Comparison of ENCODE assay signal across 25 cellular contexts in genomic region chr22:39362271-39362670, GRCh38. TPM values are rescaled to one million over a fixed set of nuclear protein-coding genes. Genes with fewer than 3 reads are reported as not detected.
DNase-seq lines count a peak whose midpoint lies in the region; ATAC-seq and TF ChIP-seq lines count a peak whose summit lies in the region.
"Had no signal": no experiment of that assay in that cellular context is flagged by ENCODE, and none has a peak within 500 bp of the region (broad histone marks: within the 10 kb centered on the region; RNA-seq: fewer than 3 reads in every experiment).

No MANE protein-coding gene starts in this region.

- H3K9me3 ChIP-seq in esophagus squamous epithelium (no peaks in the 10 kb centered on the region), mucosa of descending colon (no peaks in the 10 kb centered on the region)
- no peaks in the 10 kb centered on the region for H3K9me3 ChIP-seq in CD4-positive, alpha-beta T cell (ENCODE audit: control insufficient read depth, low read length)
- H3K9me3 ChIP-seq: esophagus muscularis mucosa, psoas muscle, transverse colon had no signal

- H3K4me1 ChIP-seq in esophagus squamous epithelium (peaks cover 38 to 81% (median 48%) of the 10 kb centered on the region in 3 donors), mucosa of descending colon (ENCODE audit: low read depth) (no peaks in the 10 kb centered on the region)

- POLR2A ChIA-PET in CD4-positive, alpha-beta T cell (lab: Charles Lee) = no interaction called here

- H3K27me3 ChIP-seq in esophagus squamous epithelium = no peaks in the 10 kb centered on the region
- H3K27me3 ChIP-seq in CD4-positive, alpha-beta T cell (ENCODE audit: control insufficient read depth, insufficient read depth, low read length) = no peaks in the 10 kb centered on the region
- H3K27me3 ChIP-seq: esophagus muscularis mucosa, transverse colon had no signal

- ATAC-seq in sciatic nerve (peak; percentile 34), mucosa of descending colon (no peak)
- no peak for ATAC-seq in CD4-positive, alpha-beta T cell (ENCODE audit: poor library complexity)
- ATAC-seq: left lobe of liver, SK-N-SH treated with all-trans-retinoic acid at 6 μM for 48 hours had no signal

- DNase-seq in EL = peak; percentile 45
- peak; percentile 56 for DNase-seq in NCI-H524 treated with DMSO at 0.1 percent for 48 hours (lab: John Stamatoyannopoulos, UW)
- DNase-seq in esophagus squamous epithelium (lab: John Stamatoyannopoulos, UW) = no peak
- DNase-seq in sciatic nerve (ENCODE audit: low spot score) = no peak
- DNase-seq in NCI-H2029 treated with DMSO at 0.1 percent for 48 hours (lab: John Stamatoyannopoulos, UW) = no peak
- DNase-seq in NCI-H146 (lab: John Stamatoyannopoulos, UW) = no peak
- DNase-seq in mucosa of descending colon = no peak
- DNase-seq in CD4-positive, alpha-beta T cell = no peak
- DNase-seq: activated CD4-positive, CD25-positive, alpha-beta regulatory T cell treated with anti-CD3 and anti-CD28 coated beads, Interleukin-2, amount 50 U/mL, for 72 hours; cerebellar nuclear complex; DMS79 treated with DMSO at 0.1 percent for 48 hours; effector CD8-positive, alpha-beta T cell; MV-4-11; NCI-H187 treated with DMSO at 0.1 percent for 48 hours; psoas muscle; stimulated activated CD4-positive, alpha-beta T cell treated with anti-CD3 and anti-CD28 coated beads, Interleukin-2, amount 100 ng/mL, for 48 hours; stimulated activated naive CD4-positive, alpha-beta T cell treated with Interleukin-2 at 50 U/mL for 16 hours; T-helper 9 cell; transverse colon had no signal

- no peaks in the 10 kb centered on the region for H3K9me3 Mint-ChIP-seq in CD4-positive, alpha-beta T cell
- H3K9me3 Mint-ChIP-seq: neural crest cell had no signal

- CTCF ChIA-PET in CD4-positive, alpha-beta T cell (lab: Charles Lee) = no interaction called here

- no peak overlapping the region for H3K27ac Mint-ChIP-seq in CD4-positive, alpha-beta T cell
- H3K27ac Mint-ChIP-seq: activated naive CD8-positive, alpha-beta T cell had no signal

- peak overlapping the region in 3 of 4 donors; percentile 33 to 91 (median 85) for H3K27ac ChIP-seq in esophagus squamous epithelium
- no peak overlapping the region for H3K27ac ChIP-seq in CD4-positive, alpha-beta T cell (ENCODE audit: low read depth, low read length)
- H3K27ac ChIP-seq: esophagus muscularis mucosa, psoas muscle, transverse colon had no signal

- no peak overlapping the region for H3K4me3 Mint-ChIP-seq in CD4-positive, alpha-beta T cell
- H3K4me3 Mint-ChIP-seq: activated naive CD8-positive, alpha-beta T cell; neural crest cell had no signal

- intact Hi-C loops in esophagus squamous epithelium (cut with DNase I) = no loop called here
- intact Hi-C loops in sciatic nerve (cut with DNase I) = no loop called here
- intact Hi-C loops in mucosa of descending colon (cut with DNase I, micrococcal nuclease) = no loop called here
- intact Hi-C loops in CD4-positive, alpha-beta T cell (cut with DNase I, micrococcal nuclease) = no loop called here

- no peak for TF ChIP-seq CTCF in esophagus squamous epithelium (IDR thresholded peaks at IDR 0.05)
- TF ChIP-seq CTCF in mucosa of descending colon (IDR thresholded peaks at IDR 0.05) = no peak
- no peak for TF ChIP-seq CTCF in CD4-positive, alpha-beta T cell (IDR thresholded peaks at IDR 0.05)

- TF ChIP-seq POLR2A in esophagus squamous epithelium (IDR thresholded peaks at IDR 0.05) = no peak

- peaks cover 0 to 18% (median 5%) of the 10 kb centered on the region in 3 donors for H3K36me3 ChIP-seq in esophagus squamous epithelium
- no peaks in the 10 kb centered on the region for H3K36me3 ChIP-seq in mucosa of descending colon (ENCODE audit: low read depth)
- H3K36me3 ChIP-seq: transverse colon had no signal

- H3K4me3 ChIP-seq in esophagus squamous epithelium (no peak overlapping the region), mucosa of descending colon (no peak overlapping the region)
- H3K4me3 ChIP-seq: esophagus muscularis mucosa, psoas muscle, smooth muscle cell, transverse colon had no signal

- H3K36me3 Mint-ChIP-seq in CD4-positive, alpha-beta T cell (ENCODE audit: low read depth) = no peaks in the 10 kb centered on the region
- H3K36me3 Mint-ChIP-seq: activated naive CD8-positive, alpha-beta T cell had no signal

- no peaks in the 10 kb centered on the region for H3K27me3 Mint-ChIP-seq in CD4-positive, alpha-beta T cell
- H3K27me3 Mint-ChIP-seq: activated naive CD8-positive, alpha-beta T cell had no signal

- peaks cover 6% of the 10 kb centered on the region for H3K4me1 Mint-ChIP-seq in CD4-positive, alpha-beta T cell (ENCODE audit: low read depth)

- WGBS in esophagus squamous epithelium, 2 donors = 82% methylated on average over 2 of the region's 11 CpGs; no CpG with 5 or more reads in 1 of the 2 donors

RNA-seq across cellular contexts. Expression of gene SYNGR1, which starts 12.5 kb away (rescaled TPM):
- 10 to 100 TPM; 13.3 to 35.5 (median 21.5) TPM for total RNA-seq in esophagus squamous epithelium
- 52.9 TPM for total RNA-seq in sciatic nerve
- total RNA-seq in mucosa of descending colon = 10 to 100 TPM in 1 of 3 donors, 1 to 10 TPM in 2; 1.7 to 26.5 (median 2.9) TPM
- under 1 TPM; 0.44 to 0.59 TPM for total RNA-seq in CD4-positive, alpha-beta T cell

RNA-seq across cellular contexts. Expression of gene TAB1, which starts 37.3 kb away (rescaled TPM):
- 10 to 100 TPM in 3 of 4 donors, 1 to 10 TPM in 1; 7.8 to 15.3 (median 14.5) TPM for total RNA-seq in esophagus squamous epithelium
- total RNA-seq in sciatic nerve = 42.0 TPM
- 10 to 100 TPM; 19.2 to 29.9 (median 24.8) TPM for total RNA-seq in mucosa of descending colon
- total RNA-seq in CD4-positive, alpha-beta T cell = 10 to 100 TPM; 19.8 to 20.1 TPM

RNA-seq across cellular contexts. Expression of gene RPL3, which starts 42.8 kb away (rescaled TPM):
- 1,000 to 10,000 TPM; 1,469 to 2,891 (median 2,008) TPM for total RNA-seq in esophagus squamous epithelium
- total RNA-seq in sciatic nerve = 1,341 TPM
- total RNA-seq in mucosa of descending colon = 1,000 to 10,000 TPM; 1,561 to 1,749 (median 1,709) TPM
- total RNA-seq in CD4-positive, alpha-beta T cell = 1,000 to 10,000 TPM; 3,952 to 3,974 TPM

Comparison
In these comparisons a context has a peak if more than half of its experiments do, and no peak if none do; other contexts are left out.
1. DNase-seq: peak in EL (single experiment) and NCI-H524 treated with DMSO at 0.1 percent for 48 hours (single experiment); none in esophagus squamous epithelium (single experiment), sciatic nerve (single experiment), NCI-H2029 treated with DMSO at 0.1 percent for 48 hours (single experiment), NCI-H146 (single experiment), mucosa of descending colon (0 of 3) and CD4-positive, alpha-beta T cell (0 of 10).